18 cellular contexts compared by ENCODE assay signal in genomic region chr10:85535926-85536325, GRCh38.
DNase-seq lines count a peak whose midpoint lies in the region; ATAC-seq and TF ChIP-seq lines count a peak whose summit lies in the region.
"Had no signal": no experiment of that assay in that cellular context is flagged by ENCODE, and none has a peak within 500 bp of the region (broad histone marks: within the 10 kb centered on the region; RNA-seq: fewer than 3 reads in every experiment).

No MANE protein-coding gene starts in this region.

- peaks cover 2% of the 10 kb centered on the region for H3K27me3 Mint-ChIP-seq in GM23338 (ENCODE audit: insufficient read depth, low read depth, poor library complexity)

- H3K36me3 ChIP-seq in GM23338 (ENCODE audit: insufficient read depth), result no peaks in the 10 kb centered on the region
- H3K36me3 ChIP-seq in mesendoderm (ENCODE audit: control insufficient read depth, insufficient read depth, low read length), result no peaks in the 10 kb centered on the region
- H3K36me3 ChIP-seq in smooth muscle cell (ENCODE audit: low read depth), result no peaks in the 10 kb centered on the region
- H3K36me3 ChIP-seq: BLaER1 treated with 17β-estradiol and CSF1 and Interleukin-3, amounts not matched to agents 10 nM and 100 nM had no signal

- H3K27me3 ChIP-seq in GM23338 (ENCODE audit: insufficient read depth) (no peaks in the 10 kb centered on the region), mesendoderm (ENCODE audit: insufficient read depth, low read length, poor library complexity) (no peaks in the 10 kb centered on the region), smooth muscle cell (ENCODE audit: low read depth) (no peaks in the 10 kb centered on the region)
- H3K27me3 ChIP-seq: BLaER1 treated with 17β-estradiol and CSF1 and Interleukin-3, amounts not matched to agents 10 nM and 100 nM had no signal

- no peaks in the 10 kb centered on the region for H3K9me3 ChIP-seq in smooth muscle cell (replicated peaks; ENCODE audit: low read depth)
- H3K9me3 ChIP-seq: A549, Caco-2 had no signal

- H4K20me1 ChIP-seq in GM23338 (replicated peaks; ENCODE audit: insufficient read depth), result no peaks in the 10 kb centered on the region
- H4K20me1 ChIP-seq in smooth muscle cell (ENCODE audit: low read depth), result no peaks in the 10 kb centered on the region
- H4K20me1 ChIP-seq: BLaER1 treated with 17β-estradiol and CSF1 and Interleukin-3, amounts not matched to agents 10 nM and 100 nM had no signal

- H2AK5ac ChIP-seq in mesendoderm (ENCODE audit: low read length), result no peak overlapping the region

- H3K79me2 ChIP-seq in GM23338 (replicated peaks; ENCODE audit: insufficient read depth) (no peaks in the 10 kb centered on the region), mesendoderm (ENCODE audit: control insufficient read depth, insufficient read depth, low read length) (no peaks in the 10 kb centered on the region), smooth muscle cell (ENCODE audit: low read depth) (no peaks in the 10 kb centered on the region)

- peaks cover 11% of the 10 kb centered on the region for H3K36me3 Mint-ChIP-seq in GM23338 (ENCODE audit: low read depth)
- H3K36me3 Mint-ChIP-seq: CD8-positive, alpha-beta T cell had no signal

- H3K27ac ChIP-seq in GM23338 (ENCODE audit: low read depth) (no peak overlapping the region), mesendoderm (ENCODE audit: low read depth, low read length) (no peak overlapping the region), smooth muscle cell (ENCODE audit: low read depth) (peak overlapping the region; percentile 26)
- H3K27ac ChIP-seq: A549; BLaER1 treated with 17β-estradiol and CSF1 and Interleukin-3, amounts not matched to agents 10 nM and 100 nM; C4-2B had no signal

- no peak overlapping the region for H3K18ac ChIP-seq in mesendoderm (ENCODE audit: low read length)

- H4K5ac ChIP-seq in mesendoderm (ENCODE audit: low read length), result no peak overlapping the region

- H3K56ac ChIP-seq in mesendoderm (ENCODE audit: low read length), result no peak overlapping the region

- H3K27ac Mint-ChIP-seq in GM23338, result no peak overlapping the region
- H3K27ac Mint-ChIP-seq: B cell; CD4-positive, alpha-beta T cell; CD8-positive, alpha-beta T cell had no signal

- no peak overlapping the region for H2BK5ac ChIP-seq in mesendoderm (ENCODE audit: low read length)

- ATAC-seq in GM23338 (no peak), HG02870 (IDR thresholded peaks at IDR 0.05; ENCODE audit: unreplicated experiment) (no peak)
- ATAC-seq: A549; CD8-positive, alpha-beta T cell had no signal

- H3K23ac ChIP-seq in mesendoderm (ENCODE audit: low read length), result no peak overlapping the region

- H3F3A ChIP-seq in GM23338 (replicated peaks; ENCODE audit: low read depth) (no peaks in the 10 kb centered on the region), smooth muscle cell (ENCODE audit: low read depth) (no peaks in the 10 kb centered on the region)

- H4K8ac ChIP-seq in mesendoderm (ENCODE audit: low read depth, low read length), result no peak overlapping the region

- peaks cover 66% of the 10 kb centered on the region for H3K9me3 Mint-ChIP-seq in GM23338
- H3K9me3 Mint-ChIP-seq: CD4-positive, alpha-beta T cell had no signal

- H3K4ac ChIP-seq in mesendoderm (ENCODE audit: low read depth, low read length), result no peak overlapping the region

- H3K4me1 ChIP-seq in GM23338 (ENCODE audit: insufficient read depth) (peaks cover 9% of the 10 kb centered on the region; the same call in 1 of the 2 replicates), mesendoderm (ENCODE audit: control insufficient read depth, low read depth, low read length) (peaks cover 4% of the 10 kb centered on the region), smooth muscle cell (ENCODE audit: low read depth) (no peaks in the 10 kb centered on the region)
- H3K4me1 ChIP-seq: A549, Caco-2 had no signal

- no peaks in the 10 kb centered on the region for H3K79me1 ChIP-seq in mesendoderm (ENCODE audit: low read length)

- H3K4me3 Mint-ChIP-seq in GM23338, result no peak overlapping the region
- H3K4me3 Mint-ChIP-seq: B cell; CD4-positive, alpha-beta T cell; CD8-positive, alpha-beta T cell had no signal

- H2AFZ ChIP-seq in GM23338 (no peak overlapping the region), smooth muscle cell (ENCODE audit: low read depth) (no peak overlapping the region)

- no peak overlapping the region for H2BK15ac ChIP-seq in mesendoderm (replicated peaks; ENCODE audit: low read depth)

- no peaks in the 10 kb centered on the region for H3K9me2 ChIP-seq in GM23338 (ENCODE audit: insufficient read depth)

- H3K4me1 Mint-ChIP-seq in GM23338, result peaks cover 14% of the 10 kb centered on the region
- H3K4me1 Mint-ChIP-seq: B cell had no signal

- TF ChIP-seq CTCF in GM23338 (conservative IDR thresholded peaks at IDR 0.05; ENCODE audit: low read depth in 2 of 2) (no peak), smooth muscle cell (IDR thresholded peaks at IDR 0.05; ENCODE audit: borderline replicate concordance, insufficient read depth, poor library complexity, severe bottlenecking) (no peak)

- H2BK120ac ChIP-seq in mesendoderm (ENCODE audit: low read depth, low read length), result no peak overlapping the region

- H3K4me3 ChIP-seq in GM23338 (no peak overlapping the region), mesendoderm (ENCODE audit: low read length) (no peak overlapping the region), smooth muscle cell (no peak overlapping the region)
- H3K4me3 ChIP-seq: A549; BLaER1 treated with 17β-estradiol and CSF1 and Interleukin-3, amounts not matched to agents 10 nM and 100 nM had no signal

- H3K4me2 ChIP-seq in GM23338, result peak overlapping the region; percentile 23; the same call in 1 of the 2 replicates
- H3K4me2 ChIP-seq in mesendoderm (ENCODE audit: low read length), result no peak overlapping the region
- H3K4me2 ChIP-seq in smooth muscle cell, result no peak overlapping the region
- H3K4me2 ChIP-seq: A549; BLaER1 treated with 17β-estradiol and CSF1 and Interleukin-3, amounts not matched to agents 10 nM and 100 nM had no signal

- H3K9ac ChIP-seq in mesendoderm (ENCODE audit: low read length), result no peak overlapping the region
- H3K9ac ChIP-seq in smooth muscle cell (ENCODE audit: low read depth), result no peak overlapping the region
- H3K9ac ChIP-seq: BLaER1 treated with 17β-estradiol and CSF1 and Interleukin-3, amounts not matched to agents 10 nM and 100 nM had no signal

- DNase-seq in GM23338 (ENCODE audit: low spot score) (no peak), mesendoderm (peak; percentile 55), smooth muscle cell (lab: John Stamatoyannopoulos, UW; ENCODE audit: unreplicated experiment) (no peak), HuH-7 (ENCODE audit: low spot score) (no peak), NCI-H748 (lab: John Stamatoyannopoulos, UW; ENCODE audit: unreplicated experiment) (no peak)
- DNase-seq: 8988T; AML-193; Caco-2; Calu3; CD4-positive, alpha-beta T cell; CD8-positive, alpha-beta T cell; DMS79 treated with DMSO at 0.1 percent for 48 hours; GF-D8 had no signal
